28 cellular contexts compared by ENCODE assay signal in genomic region chr1:50175711-50176562, GRCh38.
"Had no signal": no experiment of that assay in that cellular context is flagged by ENCODE, and none has a peak within 500 bp of the region (broad histone marks: within the 10 kb centered on the region; RNA-seq: fewer than 3 reads in every experiment).

No MANE protein-coding gene starts in this region.

- H3K4me1 ChIP-seq: adrenal gland, ascending aorta, left lung, tibial nerve had no signal

- H3K36me3 ChIP-seq: adrenal gland, ascending aorta, heart left ventricle, left lung, ovary, tibial nerve, WERI-Rb-1 had no signal

- H3K9me3 ChIP-seq: adrenal gland, ascending aorta, heart left ventricle, left lung, ovary, tibial nerve had no signal

- H3K4me3 ChIP-seq: adrenal gland, ascending aorta, left lung, ovary, tibial nerve had no signal

- DNase-seq: activated CD4-positive, alpha-beta memory T cell treated with anti-CD3 and anti-CD28 coated beads for 36 hours; activated CD4-positive, alpha-beta T cell treated with anti-CD3 and anti-CD28 coated beads, Interleukin-2, amount 10 ng/mL, durations not matched to agents 24 days and 14 days; activated CD8-positive, alpha-beta memory T cell treated with anti-CD3 and anti-CD28 coated beads, Interleukin-2, amount 50 U/mL, for 4 hours; activated effector memory CD4-positive, alpha-beta T cell treated with anti-CD3 and anti-CD28 coated beads, Interleukin-2, amount 50 U/mL, for 16 hours; activated naive CD4-positive, alpha-beta T cell treated with anti-CD3 and anti-CD28 coated beads for 36 hours; activated naive CD8-positive, alpha-beta T cell treated with anti-CD3 and anti-CD28 coated beads for 36 hours; activated T-cell treated with anti-CD3 and anti-CD28 coated beads, Interleukin-2, amount 50 U/mL, for 1 hour; adrenal gland; caudate nucleus; cortex of kidney; endodermal cell; foreskin fibroblast; heart left ventricle; hypothalamus; left lung; mammary epithelial cell; naive thymus-derived CD4-positive, alpha-beta T cell; ovary; stimulated activated CD4-positive, alpha-beta T cell treated with anti-CD3 and anti-CD28 coated beads, Interleukin-15, amount 100 ng/mL, for 24 hours; stimulated activated CD4-positive, alpha-beta T cell treated with anti-CD3 and anti-CD28 coated beads, Interleukin-2, amount 100 ng/mL, for 24 hours; stimulated activated naive B cell treated with anti-CD40 and anti-IgM and Interleukin-4, amounts not matched to agents 10 μg/mL and 1 μg/mL and 100 μg/mL, for 72 hours; T-helper 17 cell; T1000; WERI-Rb-1 had no signal

- ATAC-seq: activated CD4-positive, CD25-positive, alpha-beta regulatory T cell treated with anti-CD3 and anti-CD28 coated beads, Interleukin-2, amount 50 U/mL, for 24 hours; esophagus mucosa; left lung; naive thymus-derived CD4-positive, alpha-beta T cell; T-helper 17 cell had no signal

- H3K27me3 ChIP-seq: ascending aorta, heart left ventricle, left lung, ovary, tibial nerve had no signal

- H3K27ac ChIP-seq: adrenal gland, ascending aorta, left lung, ovary, tibial nerve, WERI-Rb-1 had no signal
